8 cellular contexts compared by ENCODE assay signal in genomic region chr6:170087946-170088348, GRCh38.
DNase-seq lines count a peak whose midpoint lies in the region; ATAC-seq and TF ChIP-seq lines count a peak whose summit lies in the region.

No MANE protein-coding gene starts in this region.

- no peak overlapping the region for H2BK15ac ChIP-seq in mesendoderm (replicated peaks; ENCODE audit: low read depth)

- H3K9ac ChIP-seq in smooth muscle cell (ENCODE audit: low read depth) (no peak overlapping the region), mesendoderm (ENCODE audit: low read length) (no peak overlapping the region)

- H3K4me3 ChIP-seq in coronary artery (no peak overlapping the region), smooth muscle cell (no peak overlapping the region), mesendoderm (ENCODE audit: low read length) (no peak overlapping the region)

- no peak overlapping the region for H3K4ac ChIP-seq in mesendoderm (ENCODE audit: low read depth, low read length)

- TF ChIP-seq POLR2A in GM15510 (IDR thresholded peaks at IDR 0.05; ENCODE audit: borderline replicate concordance, extremely low read depth, insufficient read length) = peak; percentile 27

- no peak overlapping the region for H2BK5ac ChIP-seq in mesendoderm (ENCODE audit: low read length)

- H2AK5ac ChIP-seq in mesendoderm (ENCODE audit: low read length) = no peak overlapping the region

- peak; percentile 66 for ATAC-seq in HG02870 (IDR thresholded peaks at IDR 0.05; ENCODE audit: unreplicated experiment)

- no peak overlapping the region for H2AFZ ChIP-seq in smooth muscle cell (ENCODE audit: low read depth)

- 94% methylated on average over 9 of the region's 28 CpGs for WGBS in smooth muscle cell (ENCODE audit: low lambda C conversion rate)
- no CpG with 5 or more reads among the region's 28 CpGs for WGBS in mesendoderm (ENCODE audit: extremely low coverage, insufficient coverage, low lambda C conversion rate)

- H3K79me2 ChIP-seq in smooth muscle cell (ENCODE audit: low read depth) = no peaks in the 10 kb centered on the region
- H3K79me2 ChIP-seq in mesendoderm (ENCODE audit: control insufficient read depth, insufficient read depth, low read length) = no peaks in the 10 kb centered on the region

- H3K27ac ChIP-seq in coronary artery = no peak overlapping the region
- no peak overlapping the region for H3K27ac ChIP-seq in smooth muscle cell (ENCODE audit: low read depth)
- no peak overlapping the region for H3K27ac ChIP-seq in mesendoderm (ENCODE audit: low read depth, low read length)

- no peak overlapping the region for H4K8ac ChIP-seq in mesendoderm (ENCODE audit: low read depth, low read length)

- no peaks in the 10 kb centered on the region for H3K9me3 ChIP-seq in smooth muscle cell (replicated peaks; ENCODE audit: low read depth)

- H2BK120ac ChIP-seq in mesendoderm (ENCODE audit: low read depth, low read length) = no peak overlapping the region

- H3K36me3 ChIP-seq in smooth muscle cell (ENCODE audit: low read depth) (no peaks in the 10 kb centered on the region), mesendoderm (ENCODE audit: control insufficient read depth, insufficient read depth, low read length) (no peaks in the 10 kb centered on the region)

- no peak overlapping the region for H3K4me2 ChIP-seq in smooth muscle cell
- H3K4me2 ChIP-seq in mesendoderm (ENCODE audit: low read length) = no peak overlapping the region

- DNase-seq in T-helper 2 cell (peak in 3 of 5 experiments; percentile 34 to 92 (median 58)), coronary artery (ENCODE audit: low spot score) (peak; percentile 69), smooth muscle cell (lab: John Stamatoyannopoulos, UW; ENCODE audit: unreplicated experiment) (no peak), mesendoderm (no peak), NCI-H82 (lab: John Stamatoyannopoulos, UW) (no peak)
- peak; percentile 6 to 21 for DNase-seq in stimulated activated CD4-positive, alpha-beta T cell treated with anti-CD3 and anti-CD28 coated beads, Interleukin-15, amount 100 ng/mL, for 48 hours (ENCODE audit: low read depth in 2 of 2)

- no peaks in the 10 kb centered on the region for H3K79me1 ChIP-seq in mesendoderm (ENCODE audit: low read length)

- no peaks in the 10 kb centered on the region for H4K20me1 ChIP-seq in smooth muscle cell (ENCODE audit: low read depth)

- no peak overlapping the region for H3K23ac ChIP-seq in mesendoderm (ENCODE audit: low read length)

- no peak overlapping the region for H4K5ac ChIP-seq in mesendoderm (ENCODE audit: low read length)

- H3K27me3 ChIP-seq in smooth muscle cell (ENCODE audit: low read depth) = no peaks in the 10 kb centered on the region
- H3K27me3 ChIP-seq in mesendoderm (ENCODE audit: insufficient read depth, low read length, poor library complexity) = no peaks in the 10 kb centered on the region

- TF ChIP-seq CTCF in coronary artery (IDR thresholded peaks at IDR 0.05) (no peak), smooth muscle cell (IDR thresholded peaks at IDR 0.05; ENCODE audit: borderline replicate concordance, insufficient read depth, poor library complexity, severe bottlenecking) (no peak)

- H3K18ac ChIP-seq in mesendoderm (ENCODE audit: low read length) = no peak overlapping the region

- H3F3A ChIP-seq in smooth muscle cell (ENCODE audit: low read depth) = no peaks in the 10 kb centered on the region

- H3K56ac ChIP-seq in mesendoderm (ENCODE audit: low read length) = no peak overlapping the region

- H3K4me1 ChIP-seq in smooth muscle cell (ENCODE audit: low read depth) (no peaks in the 10 kb centered on the region), mesendoderm (ENCODE audit: control insufficient read depth, low read depth, low read length) (peaks cover 1% of the 10 kb centered on the region)

Comparison
In these comparisons a context has a peak if more than half of its experiments do, and no peak if none do; other contexts are left out.
1. DNase-seq: peak in T-helper 2 cell (3 of 5), coronary artery (single experiment) and stimulated activated CD4-positive, alpha-beta T cell treated with anti-CD3 and anti-CD28 coated beads, Interleukin-15, amount 100 ng/mL, for 48 hours (2 of 2); none in smooth muscle cell (single experiment), mesendoderm (single experiment) and NCI-H82 (single experiment).